ENCODE assay signal across 8 cellular contexts in the genomic region with DNA sequence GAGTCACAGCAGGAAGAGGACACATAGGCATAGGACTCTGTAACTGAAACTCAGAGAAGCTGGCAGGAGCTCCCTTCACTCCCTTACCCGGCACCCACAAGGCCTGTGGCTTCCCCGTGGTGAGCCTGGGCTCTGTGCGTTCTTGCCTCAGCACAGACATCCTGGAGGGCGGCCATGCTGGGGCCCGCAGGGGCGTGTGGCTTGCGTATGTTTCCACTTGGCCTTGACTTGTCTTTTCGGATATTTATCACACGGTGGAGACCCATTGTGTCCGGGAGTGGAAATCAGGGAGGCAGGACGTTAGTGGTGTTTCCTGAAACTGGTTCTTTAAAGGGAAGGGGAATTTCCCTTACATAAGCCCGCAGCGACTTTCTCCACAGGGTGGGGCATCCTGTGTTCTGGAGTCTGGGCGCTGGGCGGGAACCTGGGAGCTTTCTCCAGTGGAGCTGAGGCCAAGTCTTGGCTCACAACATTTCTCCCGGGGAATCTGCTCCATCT. TPM values are rescaled to one million over a fixed set of nuclear protein-coding genes. Genes with fewer than 3 reads are reported as not detected.
DNase-seq lines count a peak whose midpoint lies in the region; ATAC-seq and TF ChIP-seq lines count a peak whose summit lies in the region.

No MANE protein-coding gene starts in this region.

- H4K20me1 ChIP-seq in SK-N-SH (ENCODE audit: insufficient read depth): no peaks in the 10 kb centered on the region

- no peak for TF ChIP-seq POLR2A in gastroesophageal sphincter (IDR thresholded peaks at IDR 0.05)

- H3K4me1 ChIP-seq in gastroesophageal sphincter (peaks cover 14 to 72% (median 25%) of the 10 kb centered on the region in 3 donors), SK-N-SH (ENCODE audit: control insufficient read depth in 1 of 2, insufficient read depth in 2 of 2, low read depth in 1 of 2, low read length in 1 of 2) (peaks cover 0 to 13% of the 10 kb centered on the region in 2 experiments; a peak in 1 of 4 replicates)

- H3K4me3 Mint-ChIP-seq in activated CD8-positive, alpha-beta T cell treated with anti-CD3 and anti-CD28 coated beads for 36 hours: no peak overlapping the region

- no peak for TF ChIP-seq CTCF in activated CD8-positive, alpha-beta T cell treated with anti-CD3 and anti-CD28 coated beads for 36 hours (IDR thresholded peaks at IDR 0.05)
- no peak for TF ChIP-seq CTCF in gastroesophageal sphincter (IDR thresholded peaks at IDR 0.05)
- no peak for TF ChIP-seq CTCF in SK-N-SH (IDR thresholded peaks at IDR 0.05)

- no peaks in the 10 kb centered on the region for H3K79me2 ChIP-seq in SK-N-SH (ENCODE audit: insufficient read depth)

- H3K36me3 Mint-ChIP-seq in activated CD8-positive, alpha-beta T cell treated with anti-CD3 and anti-CD28 coated beads for 36 hours (ENCODE audit: low read depth): peaks cover 5% of the 10 kb centered on the region

- peak; percentile 44 for ATAC-seq in GM18861 (IDR thresholded peaks at IDR 0.05; ENCODE audit: unreplicated experiment)
- ATAC-seq in HG03064 (IDR thresholded peaks at IDR 0.05; ENCODE audit: low read depth, unreplicated experiment): peak; percentile 50
- ATAC-seq in activated CD8-positive, alpha-beta T cell treated with anti-CD3 and anti-CD28 coated beads for 36 hours: peak; percentile 84
- peak; percentile 83 for ATAC-seq in gastroesophageal sphincter

- intact Hi-C loops in activated CD8-positive, alpha-beta T cell treated with anti-CD3 and anti-CD28 coated beads for 36 hours (cut with micrococcal nuclease): no loop called here

- H3K9me3 ChIP-seq in gastroesophageal sphincter (no peaks in the 10 kb centered on the region), SK-N-SH (no peaks in the 10 kb centered on the region)

- H3K9me2 ChIP-seq in SK-N-SH: no peaks in the 10 kb centered on the region

- no peak overlapping the region for H2AFZ ChIP-seq in SK-N-SH (ENCODE audit: low read depth)

- H3K36me3 ChIP-seq in gastroesophageal sphincter (peaks cover 0 to 13% of the 10 kb centered on the region in 2 donors), SK-N-SH (replicated peaks in 1 of 2; ENCODE audit: control insufficient read depth in 1 of 2, insufficient read depth in 2 of 2, low read length in 1 of 2) (peaks cover 27 to 33% of the 10 kb centered on the region in 2 experiments)

- no peak overlapping the region for H3K4me2 ChIP-seq in SK-N-SH

- peak overlapping the region; percentile 46 for H3K27ac Mint-ChIP-seq in activated CD8-positive, alpha-beta T cell treated with anti-CD3 and anti-CD28 coated beads for 36 hours

- WGBS in gastroesophageal sphincter (ENCODE audit: low coverage in 1 of 2), 2 donors: 36 to 40% methylated on average over 2 to 7 of the region's 16 CpGs
- 91% methylated on average over 7 of the region's 16 CpGs for WGBS in SK-N-SH (ENCODE audit: low lambda C conversion rate)

- H3K9me3 Mint-ChIP-seq in activated CD8-positive, alpha-beta T cell treated with anti-CD3 and anti-CD28 coated beads for 36 hours: no peaks in the 10 kb centered on the region

- CTCF ChIA-PET in activated CD8-positive, alpha-beta T cell treated with anti-CD3 and anti-CD28 coated beads for 36 hours (lab: Charles Lee): interaction anchor here (0.6 to 8.7 kb wide), 3 partner anchors 9 to 958 kb away, joined by 5 to 106 read pairs (median 20); no protein-coding TSS in a partner anchor
- CTCF ChIA-PET in SK-N-SH (lab: Yijun Ruan, JAX): interaction anchor here (1.3 to 2.0 kb wide), 2 partner anchors 10 to 15 kb away, joined by 5 to 6 read pairs; no protein-coding TSS in a partner anchor

- peaks cover 17% of the 10 kb centered on the region for H3K27me3 Mint-ChIP-seq in activated CD8-positive, alpha-beta T cell treated with anti-CD3 and anti-CD28 coated beads for 36 hours

- no peak for TF ChIP-seq EP300 in gastroesophageal sphincter (IDR thresholded peaks at IDR 0.05)
- TF ChIP-seq EP300 in SK-N-SH (IDR thresholded peaks at IDR 0.05; ENCODE audit: borderline replicate concordance in 1 of 2, low read depth in 1 of 2, low read length in 1 of 2): no peak

- H3K9ac ChIP-seq in SK-N-SH: no peak overlapping the region

- peaks cover 14% of the 10 kb centered on the region for H3K4me1 Mint-ChIP-seq in activated CD8-positive, alpha-beta T cell treated with anti-CD3 and anti-CD28 coated beads for 36 hours (ENCODE audit: low read depth)

- POLR2A ChIA-PET in activated CD8-positive, alpha-beta T cell treated with anti-CD3 and anti-CD28 coated beads for 36 hours (lab: Charles Lee): interaction anchor here (0.6 to 1.5 kb wide), 4 partner anchors 10 to 15 kb away, joined by 3 to 7 read pairs (median 4); no protein-coding TSS in a partner anchor
- POLR2A ChIA-PET in SK-N-SH (lab: Yijun Ruan, JAX): no interaction called here

- H3K27ac ChIP-seq in gastroesophageal sphincter (peak overlapping the region; percentile 83 to 87 (median 84)), SK-N-SH (ENCODE audit: low read depth in 2 of 2, low read length in 1 of 2) (no peak overlapping the region)

- no peak for TF ChIP-seq RAD21 in SK-N-SH (IDR thresholded peaks at IDR 0.05; ENCODE audit: low read length)

- H3K4me3 ChIP-seq in gastroesophageal sphincter (peak overlapping the region in 1 of 2 donors; percentile 14), SK-N-SH (ENCODE audit: low read depth in 2 of 2, low read length in 1 of 2) (no peak overlapping the region)

- H3K27me3 ChIP-seq in gastroesophageal sphincter (no peaks in the 10 kb centered on the region), SK-N-SH (ENCODE audit: insufficient read depth) (no peaks in the 10 kb centered on the region)

- peak; percentile 82 for DNase-seq in activated CD8-positive, alpha-beta T cell treated with anti-CD3 and anti-CD28 coated beads for 36 hours
- DNase-seq in pulmonary artery endothelial cell (ENCODE audit: low read depth, low spot score): peak; percentile 83
- DNase-seq in AML-193 (lab: John Stamatoyannopoulos, UW): no peak
- DNase-seq in NCI-H2107 (lab: John Stamatoyannopoulos, UW): no peak
- DNase-seq in SK-N-SH: no peak

- peaks cover 15% of the 10 kb centered on the region for H3F3A ChIP-seq in SK-N-SH (replicated peaks; ENCODE audit: insufficient read depth)

TF ChIP-seq in SK-N-SH, 30 proteins besides CTCF, POLR2A, EP300 and RAD21 (continues in another document):
- TF ChIP-seq RXRA (IDR thresholded peaks at IDR 0.05; ENCODE audit: borderline replicate concordance, low read depth) (no peak), TAF1 (IDR thresholded peaks at IDR 0.05; ENCODE audit: borderline replicate concordance, low read depth, low read length) (no peak), SIN3A (IDR thresholded peaks at IDR 0.05; ENCODE audit: borderline replicate concordance, low read depth, low read length) (no peak), GATA2 (CRISPR knock-in tag; IDR thresholded peaks at IDR 0.05) (no peak), NFIC (IDR thresholded peaks at IDR 0.05; ENCODE audit: borderline replicate concordance) (no peak), NRF1 (IDR thresholded peaks at IDR 0.05; ENCODE audit: low read depth, low read length) (no peak), TCF12 (IDR thresholded peaks at IDR 0.05) (no peak)
- TF ChIP-seq, protein P1, sequence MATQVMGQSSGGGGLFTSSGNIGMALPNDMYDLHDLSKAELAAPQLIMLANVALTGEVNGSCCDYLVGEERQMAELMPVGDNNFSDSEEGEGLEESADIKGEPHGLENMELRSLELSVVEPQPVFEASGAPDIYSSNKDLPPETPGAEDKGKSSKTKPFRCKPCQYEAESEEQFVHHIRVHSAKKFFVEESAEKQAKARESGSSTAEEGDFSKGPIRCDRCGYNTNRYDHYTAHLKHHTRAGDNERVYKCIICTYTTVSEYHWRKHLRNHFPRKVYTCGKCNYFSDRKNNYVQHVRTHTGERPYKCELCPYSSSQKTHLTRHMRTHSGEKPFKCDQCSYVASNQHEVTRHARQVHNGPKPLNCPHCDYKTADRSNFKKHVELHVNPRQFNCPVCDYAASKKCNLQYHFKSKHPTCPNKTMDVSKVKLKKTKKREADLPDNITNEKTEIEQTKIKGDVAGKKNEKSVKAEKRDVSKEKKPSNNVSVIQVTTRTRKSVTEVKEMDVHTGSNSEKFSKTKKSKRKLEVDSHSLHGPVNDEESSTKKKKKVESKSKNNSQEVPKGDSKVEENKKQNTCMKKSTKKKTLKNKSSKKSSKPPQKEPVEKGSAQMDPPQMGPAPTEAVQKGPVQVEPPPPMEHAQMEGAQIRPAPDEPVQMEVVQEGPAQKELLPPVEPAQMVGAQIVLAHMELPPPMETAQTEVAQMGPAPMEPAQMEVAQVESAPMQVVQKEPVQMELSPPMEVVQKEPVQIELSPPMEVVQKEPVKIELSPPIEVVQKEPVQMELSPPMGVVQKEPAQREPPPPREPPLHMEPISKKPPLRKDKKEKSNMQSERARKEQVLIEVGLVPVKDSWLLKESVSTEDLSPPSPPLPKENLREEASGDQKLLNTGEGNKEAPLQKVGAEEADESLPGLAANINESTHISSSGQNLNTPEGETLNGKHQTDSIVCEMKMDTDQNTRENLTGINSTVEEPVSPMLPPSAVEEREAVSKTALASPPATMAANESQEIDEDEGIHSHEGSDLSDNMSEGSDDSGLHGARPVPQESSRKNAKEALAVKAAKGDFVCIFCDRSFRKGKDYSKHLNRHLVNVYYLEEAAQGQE (IDR thresholded peaks at IDR 0.05; ENCODE audit: low read depth, low read length): no peak
- TF ChIP-seq, protein P2, sequence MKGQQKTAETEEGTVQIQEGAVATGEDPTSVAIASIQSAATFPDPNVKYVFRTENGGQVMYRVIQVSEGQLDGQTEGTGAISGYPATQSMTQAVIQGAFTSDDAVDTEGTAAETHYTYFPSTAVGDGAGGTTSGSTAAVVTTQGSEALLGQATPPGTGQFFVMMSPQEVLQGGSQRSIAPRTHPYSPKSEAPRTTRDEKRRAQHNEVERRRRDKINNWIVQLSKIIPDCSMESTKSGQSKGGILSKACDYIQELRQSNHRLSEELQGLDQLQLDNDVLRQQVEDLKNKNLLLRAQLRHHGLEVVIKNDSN (IDR thresholded peaks at IDR 0.05; ENCODE audit: borderline replicate concordance, low read depth): no peak
- TF ChIP-seq, protein P3, sequence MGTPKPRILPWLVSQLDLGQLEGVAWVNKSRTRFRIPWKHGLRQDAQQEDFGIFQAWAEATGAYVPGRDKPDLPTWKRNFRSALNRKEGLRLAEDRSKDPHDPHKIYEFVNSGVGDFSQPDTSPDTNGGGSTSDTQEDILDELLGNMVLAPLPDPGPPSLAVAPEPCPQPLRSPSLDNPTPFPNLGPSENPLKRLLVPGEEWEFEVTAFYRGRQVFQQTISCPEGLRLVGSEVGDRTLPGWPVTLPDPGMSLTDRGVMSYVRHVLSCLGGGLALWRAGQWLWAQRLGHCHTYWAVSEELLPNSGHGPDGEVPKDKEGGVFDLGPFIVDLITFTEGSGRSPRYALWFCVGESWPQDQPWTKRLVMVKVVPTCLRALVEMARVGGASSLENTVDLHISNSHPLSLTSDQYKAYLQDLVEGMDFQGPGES (IDR thresholded peaks at IDR 0.05; ENCODE audit: low read depth, low read length): no peak

RNA-seq across cellular contexts. Expression of a gene that starts 49.9 kb away (rescaled TPM):
- 1 to 10 TPM; 1.2 to 1.7 TPM for total RNA-seq in activated CD8-positive, alpha-beta T cell treated with anti-CD3 and anti-CD28 coated beads for 36 hours
- total RNA-seq in gastroesophageal sphincter (1 to 10 TPM in 2 of 4 donors, under 1 TPM in 2; 0.62 to 1.5 (median 1.1) TPM), pulmonary artery endothelial cell (1.1 and 2.0 TPM in 2 replicates)
- 1.1 and 1.6 TPM in 2 replicates for polyA plus RNA-seq in SK-N-SH (2012; rRNA removed)
- polyA plus RNA-seq in SK-N-SH (2012; cell fraction: cytosol; rRNA removed): 1.2 and 1.3 TPM in 2 replicates
- polyA plus RNA-seq in SK-N-SH (2012; cell fraction: nucleus; rRNA removed): 4.7 and 5.3 TPM in 2 replicates

Comparison
In these comparisons a context has a peak if more than half of its experiments do, and no peak if none do; other contexts are left out.
1. DNase-seq: peak in activated CD8-positive, alpha-beta T cell treated with anti-CD3 and anti-CD28 coated beads for 36 hours (single experiment) and pulmonary artery endothelial cell (single experiment); none in AML-193 (0 of 2), NCI-H2107 (single experiment) and SK-N-SH (single experiment).
2. H3K27ac ChIP-seq: peak in gastroesophageal sphincter (4 of 4); none in SK-N-SH (0 of 2).
3. Peak in every context shown above with its lines, with median percentiles within 50 percentile points of each other: ATAC-seq.